In the genomic region with DNA sequence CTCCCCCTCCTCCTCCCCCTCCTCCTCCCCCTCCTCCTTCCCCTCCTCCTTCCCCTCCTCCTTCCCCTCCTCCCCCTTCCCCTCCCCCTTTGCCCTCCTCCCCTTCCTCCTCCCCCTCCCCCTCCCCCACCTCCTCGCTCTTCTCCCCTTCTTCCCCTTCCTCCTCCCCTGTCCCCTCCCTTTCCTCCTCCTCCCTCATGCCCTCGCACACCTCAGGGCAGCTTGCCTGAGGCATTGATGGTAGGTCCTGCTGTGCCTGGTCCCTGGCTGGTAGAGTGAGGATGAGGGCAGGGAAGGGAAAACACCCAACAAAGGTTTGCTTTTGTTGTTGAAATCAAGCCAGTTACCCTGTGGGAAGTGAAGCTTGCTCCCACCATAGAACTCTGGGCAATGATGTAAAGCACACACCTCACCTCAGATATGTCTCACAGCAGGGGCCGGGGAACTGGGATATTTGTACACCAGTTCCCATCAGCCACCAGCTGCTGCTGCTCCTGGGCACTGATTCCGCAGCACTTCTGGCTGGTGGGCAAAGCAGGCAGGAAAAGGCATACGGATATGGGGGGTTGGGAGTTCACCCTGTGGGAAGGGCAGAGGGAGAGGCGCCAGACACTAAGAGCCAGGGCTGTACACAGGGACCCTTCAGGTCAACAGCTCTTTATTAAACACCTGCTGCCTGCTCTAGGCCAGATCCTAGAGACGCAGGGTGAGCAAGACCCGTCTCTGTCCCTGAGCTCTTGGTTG, we compare ENCODE assay signal across 16 cellular contexts. TPM values are rescaled to one million over a fixed set of nuclear protein-coding genes. Genes with fewer than 3 reads are reported as not detected.
DNase-seq lines count a peak whose midpoint lies in the region; ATAC-seq and TF ChIP-seq lines count a peak whose summit lies in the region.
"Had no signal": no experiment of that assay in that cellular context is flagged by ENCODE, and none has a peak within 500 bp of the region (broad histone marks: within the 10 kb centered on the region; RNA-seq: fewer than 3 reads in every experiment).

No MANE protein-coding gene starts in this region.

- ATAC-seq in effector memory CD8-positive, alpha-beta T cell (replicated peaks): no peak
- no peak for ATAC-seq in stimulated activated memory B cell treated with anti-CD40 and anti-IgM and Interleukin-4, amounts not matched to agents 10 μg/mL and 1 μg/mL and 100 μg/mL, for 72 hours
- ATAC-seq in HG02885 (IDR thresholded peaks at IDR 0.05; ENCODE audit: poor library complexity, unreplicated experiment): no peak
- ATAC-seq: heart left ventricle, left lung had no signal

- peaks cover 68% of the 10 kb centered on the region for H3K4me1 Mint-ChIP-seq in activated CD4-positive, alpha-beta T cell treated with anti-CD3 and anti-CD28 coated beads, Interleukin-2, amount 10 ng/mL, durations not matched to agents 7 days and 5 days
- H3K4me1 Mint-ChIP-seq in effector memory CD8-positive, alpha-beta T cell (ENCODE audit: low read depth in 2 of 2): peaks cover 53 to 57% of the 10 kb centered on the region in 2 donors
- peaks cover 65% of the 10 kb centered on the region for H3K4me1 Mint-ChIP-seq in stimulated activated memory B cell treated with anti-CD40 and anti-IgM and Interleukin-4, amounts not matched to agents 10 μg/mL and 1 μg/mL and 100 μg/mL, for 72 hours
- H3K4me1 Mint-ChIP-seq in glutamatergic neuron (ENCODE audit: low read depth, unreplicated experiment): peaks cover 3% of the 10 kb centered on the region

- no peak for TF ChIP-seq CTCF in glutamatergic neuron (IDR thresholded peaks at IDR 0.05; ENCODE audit: partially characterized antibody, unreplicated experiment)

- no peaks in the 10 kb centered on the region for H3K27me3 Mint-ChIP-seq in activated CD4-positive, alpha-beta T cell treated with anti-CD3 and anti-CD28 coated beads, Interleukin-2, amount 10 ng/mL, durations not matched to agents 7 days and 5 days
- H3K27me3 Mint-ChIP-seq in effector memory CD8-positive, alpha-beta T cell: no peaks in the 10 kb centered on the region
- H3K27me3 Mint-ChIP-seq in stimulated activated memory B cell treated with anti-CD40 and anti-IgM and Interleukin-4, amounts not matched to agents 10 μg/mL and 1 μg/mL and 100 μg/mL, for 72 hours: no peaks in the 10 kb centered on the region
- peaks cover 2% of the 10 kb centered on the region for H3K27me3 Mint-ChIP-seq in glutamatergic neuron (ENCODE audit: unreplicated experiment)

- POLR2A ChIA-PET in activated CD4-positive, alpha-beta T cell treated with anti-CD3 and anti-CD28 coated beads, Interleukin-2, amount 10 ng/mL, durations not matched to agents 7 days and 5 days (lab: Charles Lee): no interaction called here

- peaks cover 4% of the 10 kb centered on the region; the same call in 1 of the 2 replicates for H3K4me1 ChIP-seq in HAP-1

- CTCF ChIA-PET in activated CD4-positive, alpha-beta T cell treated with anti-CD3 and anti-CD28 coated beads, Interleukin-2, amount 10 ng/mL, durations not matched to agents 7 days and 5 days (lab: Charles Lee): interaction anchor here (0.6 kb wide), 1 partner anchor 611 kb away, joined by 4 read pairs; no protein-coding TSS in a partner anchor

- DNase-seq in activated CD4-positive, alpha-beta T cell treated with anti-CD3 and anti-CD28 coated beads, Interleukin-2, amount 10 ng/mL, durations not matched to agents 7 days and 5 days: peak; percentile 7
- DNase-seq in activated CD4-positive, alpha-beta T cell treated with anti-CD3 and anti-CD28 coated beads, Interleukin-2, amount 50 U/mL, for 4 hours: no peak
- DNase-seq in NCI-H345 treated with DMSO at 0.1 percent for 48 hours (lab: John Stamatoyannopoulos, UW; ENCODE audit: unreplicated experiment): peak; percentile 64
- no peak for DNase-seq in effector memory CD8-positive, alpha-beta T cell
- no peak for DNase-seq in glutamatergic neuron
- no peak for DNase-seq in HAP-1 (ENCODE audit: low spot score in 2 of 2)
- DNase-seq: DMS 273 treated with DMSO at 0.1 percent for 48 hours, heart left ventricle, left lung, MV-4-11, NCI-H526 treated with DMSO at 0.1 percent for 48 hours, SHP77 treated with DMSO at 0.1 percent for 48 hours, small intestine had no signal

- no peaks in the 10 kb centered on the region for H3K36me3 ChIP-seq in HAP-1 (replicated peaks)

- peaks cover 54% of the 10 kb centered on the region for H3K36me3 Mint-ChIP-seq in activated CD4-positive, alpha-beta T cell treated with anti-CD3 and anti-CD28 coated beads, Interleukin-2, amount 10 ng/mL, durations not matched to agents 7 days and 5 days (ENCODE audit: low read depth)
- H3K36me3 Mint-ChIP-seq in effector memory CD8-positive, alpha-beta T cell (ENCODE audit: insufficient read depth): peaks cover 38% of the 10 kb centered on the region
- H3K36me3 Mint-ChIP-seq in stimulated activated memory B cell treated with anti-CD40 and anti-IgM and Interleukin-4, amounts not matched to agents 10 μg/mL and 1 μg/mL and 100 μg/mL, for 72 hours: peaks cover 34% of the 10 kb centered on the region
- H3K36me3 Mint-ChIP-seq in glutamatergic neuron (ENCODE audit: unreplicated experiment): no peaks in the 10 kb centered on the region

- H3K9me3 Mint-ChIP-seq in activated CD4-positive, alpha-beta T cell treated with anti-CD3 and anti-CD28 coated beads, Interleukin-2, amount 10 ng/mL, durations not matched to agents 7 days and 5 days: no peaks in the 10 kb centered on the region
- no peaks in the 10 kb centered on the region for H3K9me3 Mint-ChIP-seq in effector memory CD8-positive, alpha-beta T cell
- H3K9me3 Mint-ChIP-seq in stimulated activated memory B cell treated with anti-CD40 and anti-IgM and Interleukin-4, amounts not matched to agents 10 μg/mL and 1 μg/mL and 100 μg/mL, for 72 hours: no peaks in the 10 kb centered on the region
- no peaks in the 10 kb centered on the region for H3K9me3 Mint-ChIP-seq in glutamatergic neuron (ENCODE audit: unreplicated experiment)

- in situ Hi-C loops in HAP-1 (cut with MboI; ENCODE audit: low sequenced_read_pairs): no loop called here

- H3K27ac Mint-ChIP-seq in activated CD4-positive, alpha-beta T cell treated with anti-CD3 and anti-CD28 coated beads, Interleukin-2, amount 10 ng/mL, durations not matched to agents 7 days and 5 days: peak overlapping the region; percentile 70
- H3K27ac Mint-ChIP-seq in effector memory CD8-positive, alpha-beta T cell: peak overlapping the region; percentile 89 to 97
- peak overlapping the region; percentile 72 for H3K27ac Mint-ChIP-seq in stimulated activated memory B cell treated with anti-CD40 and anti-IgM and Interleukin-4, amounts not matched to agents 10 μg/mL and 1 μg/mL and 100 μg/mL, for 72 hours
- no peak overlapping the region for H3K27ac Mint-ChIP-seq in glutamatergic neuron (ENCODE audit: unreplicated experiment)

- no peak overlapping the region for H3K4me3 ChIP-seq in HAP-1
- H3K4me3 ChIP-seq: heart left ventricle, left lung, upper lobe of left lung had no signal

- H3K9me3 ChIP-seq in HAP-1: no peaks in the 10 kb centered on the region
- H3K9me3 ChIP-seq: heart left ventricle, left lung, upper lobe of left lung had no signal

- H3K27me3 ChIP-seq in HAP-1 (ENCODE audit: low read depth): peaks cover 2% of the 10 kb centered on the region; the same call in 1 of the 2 replicates
- H3K27me3 ChIP-seq: heart left ventricle, left lung, upper lobe of left lung had no signal

- no peak overlapping the region for H3K4me3 Mint-ChIP-seq in activated CD4-positive, alpha-beta T cell treated with anti-CD3 and anti-CD28 coated beads, Interleukin-2, amount 10 ng/mL, durations not matched to agents 7 days and 5 days
- peak overlapping the region in 1 of 2 donors; percentile 18 for H3K4me3 Mint-ChIP-seq in effector memory CD8-positive, alpha-beta T cell
- no peak overlapping the region for H3K4me3 Mint-ChIP-seq in stimulated activated memory B cell treated with anti-CD40 and anti-IgM and Interleukin-4, amounts not matched to agents 10 μg/mL and 1 μg/mL and 100 μg/mL, for 72 hours
- no peak overlapping the region for H3K4me3 Mint-ChIP-seq in glutamatergic neuron (ENCODE audit: unreplicated experiment)

RNA-seq across cellular contexts. Expression of a gene that starts 13.8 kb away (rescaled TPM):
- total RNA-seq in activated CD4-positive, alpha-beta T cell treated with anti-CD3 and anti-CD28 coated beads, Interleukin-2, amount 10 ng/mL, durations not matched to agents 7 days and 5 days: 100 to 1,000 TPM; 206 to 236 TPM
- total RNA-seq in glutamatergic neuron (ENCODE audit: unreplicated experiment): 1.1 TPM

RNA-seq across cellular contexts. Expression of a gene that starts 31.5 kb away (rescaled TPM):
- total RNA-seq in activated CD4-positive, alpha-beta T cell treated with anti-CD3 and anti-CD28 coated beads, Interleukin-2, amount 10 ng/mL, durations not matched to agents 7 days and 5 days: 10 to 100 TPM; 45.7 to 52.5 TPM
- total RNA-seq in glutamatergic neuron (ENCODE audit: unreplicated experiment): 15.4 TPM

Comparison
In these comparisons a context has a peak if more than half of its experiments do, and no peak if none do; other contexts are left out.
1. DNase-seq: peak in activated CD4-positive, alpha-beta T cell treated with anti-CD3 and anti-CD28 coated beads, Interleukin-2, amount 10 ng/mL, durations not matched to agents 7 days and 5 days (single experiment) and NCI-H345 treated with DMSO at 0.1 percent for 48 hours (single experiment); none in activated CD4-positive, alpha-beta T cell treated with anti-CD3 and anti-CD28 coated beads, Interleukin-2, amount 50 U/mL, for 4 hours (0 of 2), effector memory CD8-positive, alpha-beta T cell (0 of 3), glutamatergic neuron (single experiment) and HAP-1 (0 of 2).
2. RNA of a gene that starts 13.8 kb away (total RNA-seq): 206 to 236 TPM in activated CD4-positive, alpha-beta T cell treated with anti-CD3 and anti-CD28 coated beads, Interleukin-2, amount 10 ng/mL, durations not matched to agents 7 days and 5 days; 1.1 TPM in glutamatergic neuron (single experiment); every median in the first group is over 10 times any median in the second.